ENCODE assay signal across 8 cellular contexts in genomic region chr18:77650799-77651385, GRCh38.
DNase-seq lines count a peak whose midpoint lies in the region; ATAC-seq and TF ChIP-seq lines count a peak whose summit lies in the region.

No MANE protein-coding gene starts in this region.

- H3K27me3 Mint-ChIP-seq in activated CD8-positive, alpha-beta T cell treated with anti-CD3 and anti-CD28 coated beads, Interleukin-2, amount 10 ng/mL, durations not matched to agents 7 days and 5 days (ENCODE audit: low read depth): peaks cover 2% of the 10 kb centered on the region

- ATAC-seq in GM18909 (IDR thresholded peaks at IDR 0.05; ENCODE audit: poor library complexity, unreplicated experiment): peak; percentile 92
- peak; percentile 88 for ATAC-seq in HG03159 (IDR thresholded peaks at IDR 0.05; ENCODE audit: unreplicated experiment)
- ATAC-seq in activated CD8-positive, alpha-beta T cell treated with anti-CD3 and anti-CD28 coated beads, Interleukin-2, amount 10 ng/mL, durations not matched to agents 7 days and 5 days: peak; percentile 79
- peak; percentile 61 for ATAC-seq in stimulated activated naive CD8-positive, alpha-beta T cell treated with anti-CD3 and anti-CD28 coated beads, Interleukin-15, Interleukin-2, amounts not matched to agents 100 U/mL and 50 U/mL, for 24 hours

- DNase-seq in AML-193 (lab: John Stamatoyannopoulos, UW) (peak; percentile 3 to 22), NCI-H460 (ENCODE audit: extremely low read depth, low read depth) (peak; percentile 41), epithelial cell of esophagus (ENCODE audit: low read depth) (peak; percentile 15), myocyte (ENCODE audit: low read depth) (peak; percentile 13)
- peak; percentile 64 for DNase-seq in activated CD8-positive, alpha-beta T cell treated with anti-CD3 and anti-CD28 coated beads, Interleukin-2, amount 10 ng/mL, durations not matched to agents 7 days and 5 days
- peak; percentile 80 for DNase-seq in stimulated activated naive CD8-positive, alpha-beta T cell treated with anti-CD3 and anti-CD28 coated beads, Interleukin-15, Interleukin-2, amounts not matched to agents 100 U/mL and 50 U/mL, for 24 hours

- no peak overlapping the region for H3K4me3 ChIP-seq in epithelial cell of esophagus (ENCODE audit: low read length)

- H3K27ac Mint-ChIP-seq in activated CD8-positive, alpha-beta T cell treated with anti-CD3 and anti-CD28 coated beads, Interleukin-2, amount 10 ng/mL, durations not matched to agents 7 days and 5 days: no peak overlapping the region

- CTCF ChIA-PET in activated CD8-positive, alpha-beta T cell treated with anti-CD3 and anti-CD28 coated beads, Interleukin-2, amount 10 ng/mL, durations not matched to agents 7 days and 5 days (lab: Charles Lee): interaction anchor here (0.5 to 1.5 kb wide), 7 partner anchors 12 to 848 kb away, joined by 3 to 7 read pairs (median 3); no protein-coding TSS in a partner anchor

- no peak overlapping the region for H3K4me3 Mint-ChIP-seq in activated CD8-positive, alpha-beta T cell treated with anti-CD3 and anti-CD28 coated beads, Interleukin-2, amount 10 ng/mL, durations not matched to agents 7 days and 5 days

- no peaks in the 10 kb centered on the region for H3K9me3 Mint-ChIP-seq in activated CD8-positive, alpha-beta T cell treated with anti-CD3 and anti-CD28 coated beads, Interleukin-2, amount 10 ng/mL, durations not matched to agents 7 days and 5 days (ENCODE audit: insufficient read depth)

- no peak for TF ChIP-seq CTCF in epithelial cell of esophagus (IDR thresholded peaks at IDR 0.05; ENCODE audit: insufficient read depth, low read depth, low read length, missing control alignments)

- POLR2A ChIA-PET in activated CD8-positive, alpha-beta T cell treated with anti-CD3 and anti-CD28 coated beads, Interleukin-2, amount 10 ng/mL, durations not matched to agents 7 days and 5 days (lab: Charles Lee): no interaction called here

- peaks cover 3% of the 10 kb centered on the region for H3K4me1 Mint-ChIP-seq in activated CD8-positive, alpha-beta T cell treated with anti-CD3 and anti-CD28 coated beads, Interleukin-2, amount 10 ng/mL, durations not matched to agents 7 days and 5 days (ENCODE audit: low read depth)

- no peaks in the 10 kb centered on the region for H3K36me3 Mint-ChIP-seq in activated CD8-positive, alpha-beta T cell treated with anti-CD3 and anti-CD28 coated beads, Interleukin-2, amount 10 ng/mL, durations not matched to agents 7 days and 5 days (ENCODE audit: low read depth)

Comparison
In these comparisons a context has a peak if more than half of its experiments do, and no peak if none do; other contexts are left out.
1. DNase-seq: peak in every context shown above with its lines; median percentile 80 in stimulated activated naive CD8-positive, alpha-beta T cell treated with anti-CD3 and anti-CD28 coated beads, Interleukin-15, Interleukin-2, amounts not matched to agents 100 U/mL and 50 U/mL, for 24 hours; 64 in activated CD8-positive, alpha-beta T cell treated with anti-CD3 and anti-CD28 coated beads, Interleukin-2, amount 10 ng/mL, durations not matched to agents 7 days and 5 days; 41 in NCI-H460; 15 in epithelial cell of esophagus; 13 in myocyte; 12 in AML-193.